In the genomic region with DNA sequence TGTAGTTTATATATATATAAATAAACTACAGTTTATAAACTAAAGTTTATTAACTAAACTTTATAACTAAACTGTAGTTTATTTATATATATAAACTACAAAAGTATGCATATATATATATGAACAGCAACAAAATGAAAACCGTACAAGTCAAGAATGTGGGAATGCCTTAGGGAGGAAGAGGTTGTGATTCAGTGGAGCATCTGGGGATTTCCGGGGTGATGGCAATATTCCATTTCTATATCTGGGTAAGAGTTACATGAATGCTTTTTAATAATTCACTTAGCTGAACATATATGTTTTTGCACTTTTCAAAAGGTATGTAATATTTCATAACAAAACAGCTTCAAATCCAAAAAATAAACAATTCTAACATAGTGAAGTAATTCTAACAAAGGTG, we compare ENCODE assay signal across 18 cellular contexts.
"Had no signal": no experiment of that assay in that cellular context is flagged by ENCODE, and none has a peak within 500 bp of the region (broad histone marks: within the 10 kb centered on the region; RNA-seq: fewer than 3 reads in every experiment).

No MANE protein-coding gene starts in this region.

- DNase-seq: activated CD4-positive, alpha-beta T cell treated with anti-CD3 and anti-CD28 coated beads, Interleukin-2, amount 10 ng/mL, durations not matched to agents 24 days and 14 days; activated CD8-positive, alpha-beta T cell treated with anti-CD3 and anti-CD28 coated beads for 36 hours; activated naive CD4-positive, alpha-beta T cell treated with anti-CD3 and anti-CD28 coated beads, Interleukin-2, amount 10 ng/mL, durations not matched to agents 7 days and 5 days; activated T-cell treated with anti-CD3 and anti-CD28 coated beads, Interleukin-2, amount 50 U/mL, for 4 hours; adrenal gland; effector CD8-positive, alpha-beta T cell; esophagus squamous epithelium; gastrocnemius medialis; heart left ventricle; left cardiac atrium; stimulated activated CD4-positive, alpha-beta T cell treated with anti-CD3 and anti-CD28 coated beads, Interleukin-12 subunit alpha, Interleukin-12 subunit beta, amount 100 ng/mL, for 4 hours; stimulated activated CD4-positive, alpha-beta T cell treated with anti-CD3 and anti-CD28 coated beads, Interleukin-1b, Interleukin-23, amount 100 ng/mL, for 48 hours; stimulated activated naive CD4-positive, alpha-beta T cell treated with Interleukin-2 at 50 U/mL for 16 hours; thyroid gland had no signal

- FAIRE-seq: astrocyte had no signal

- H3K36me3 ChIP-seq: adrenal gland, esophagus squamous epithelium, gastrocnemius medialis, heart left ventricle, thyroid gland had no signal

- H3K36me3 Mint-ChIP-seq: activated naive CD4-positive, alpha-beta T cell treated with anti-CD3 and anti-CD28 coated beads, Interleukin-2, amount 10 ng/mL, durations not matched to agents 7 days and 5 days had no signal

- ATAC-seq: activated CD8-positive, alpha-beta T cell treated with anti-CD3 and anti-CD28 coated beads for 36 hours; activated T-cell treated with anti-CD3 and anti-CD28 coated beads, Interleukin-2, amount 50 U/mL, for 4 hours; gastrocnemius medialis; heart left ventricle; left cardiac atrium; natural killer cell treated with Interleukin-12 subunit alpha and Interleukin-12 subunit beta and Interleukin-15 and Interleukin-18, amount 100 ng/mL, for 72 hours had no signal

- H3K27me3 Mint-ChIP-seq: dendritic cell treated with granulocyte-macrophage colony-stimulating factor and Interleukin-4, amounts not matched to agents 40 ng/mL and 50 ng/mL, for 4 days had no signal

- H3K27ac ChIP-seq: adrenal gland, esophagus squamous epithelium, gastrocnemius medialis, heart left ventricle, thyroid gland had no signal

- H3K4me1 Mint-ChIP-seq: activated CD4-positive, alpha-beta T cell treated with anti-CD3 and anti-CD28 coated beads, Interleukin-2, amount 10 ng/mL, durations not matched to agents 24 days and 14 days; activated naive CD4-positive, alpha-beta T cell treated with anti-CD3 and anti-CD28 coated beads, Interleukin-2, amount 10 ng/mL, durations not matched to agents 7 days and 5 days had no signal

- H3K9me3 Mint-ChIP-seq: activated CD4-positive, alpha-beta T cell treated with anti-CD3 and anti-CD28 coated beads, Interleukin-2, amount 10 ng/mL, durations not matched to agents 24 days and 14 days; activated CD8-positive, alpha-beta T cell treated with anti-CD3 and anti-CD28 coated beads for 36 hours; activated naive CD4-positive, alpha-beta T cell treated with anti-CD3 and anti-CD28 coated beads, Interleukin-2, amount 10 ng/mL, durations not matched to agents 7 days and 5 days had no signal

- H3K4me1 ChIP-seq: adrenal gland, esophagus squamous epithelium, gastrocnemius medialis, heart left ventricle had no signal

- H3K27ac Mint-ChIP-seq: activated CD4-positive, alpha-beta T cell treated with anti-CD3 and anti-CD28 coated beads, Interleukin-2, amount 10 ng/mL, durations not matched to agents 24 days and 14 days; activated CD8-positive, alpha-beta T cell treated with anti-CD3 and anti-CD28 coated beads for 36 hours; activated naive CD4-positive, alpha-beta T cell treated with anti-CD3 and anti-CD28 coated beads, Interleukin-2, amount 10 ng/mL, durations not matched to agents 7 days and 5 days; dendritic cell treated with granulocyte-macrophage colony-stimulating factor and Interleukin-4, amounts not matched to agents 40 ng/mL and 50 ng/mL, for 4 days; natural killer cell treated with Interleukin-12 subunit alpha and Interleukin-12 subunit beta and Interleukin-15 and Interleukin-18, amount 100 ng/mL, for 72 hours; T-helper 1 cell treated with Interleukin-12 subunit alpha and Interleukin-12 subunit beta and Interleukin-4 antibody, amounts not matched to agents 30 μg/mL and 1 μg/mL, for 36 hours had no signal

- H3K9me3 ChIP-seq: adrenal gland, esophagus squamous epithelium, gastrocnemius medialis, thyroid gland had no signal

- H3K4me3 Mint-ChIP-seq: activated CD4-positive, alpha-beta T cell treated with anti-CD3 and anti-CD28 coated beads, Interleukin-2, amount 10 ng/mL, durations not matched to agents 24 days and 14 days; activated CD8-positive, alpha-beta T cell treated with anti-CD3 and anti-CD28 coated beads for 36 hours; activated naive CD4-positive, alpha-beta T cell treated with anti-CD3 and anti-CD28 coated beads, Interleukin-2, amount 10 ng/mL, durations not matched to agents 7 days and 5 days; activated T-cell treated with anti-CD3 and anti-CD28 coated beads, Interleukin-2, amount 50 U/mL, for 4 hours; dendritic cell treated with granulocyte-macrophage colony-stimulating factor and Interleukin-4, amounts not matched to agents 40 ng/mL and 50 ng/mL, for 4 days; natural killer cell treated with Interleukin-12 subunit alpha and Interleukin-12 subunit beta and Interleukin-15 and Interleukin-18, amount 100 ng/mL, for 72 hours; T-helper 1 cell treated with Interleukin-12 subunit alpha and Interleukin-12 subunit beta and Interleukin-4 antibody, amounts not matched to agents 30 μg/mL and 1 μg/mL, for 36 hours had no signal

- H3K27me3 ChIP-seq: adrenal gland, esophagus squamous epithelium, gastrocnemius medialis, heart left ventricle, thyroid gland had no signal

- H3K4me3 ChIP-seq: adrenal gland, esophagus squamous epithelium, gastrocnemius medialis, heart left ventricle, thyroid gland had no signal
